14 cellular contexts compared by ENCODE assay signal in genomic region chr16:13331918-13332317, GRCh38.
"Had no signal": no experiment of that assay in that cellular context is flagged by ENCODE, and none has a peak within 500 bp of the region (broad histone marks: within the 10 kb centered on the region; RNA-seq: fewer than 3 reads in every experiment).

No MANE protein-coding gene starts in this region.

- H3K27ac ChIP-seq: colonic mucosa, lower lobe of right lung, right atrium auricular region, thyroid gland, VCaP had no signal

- H3K27me3 ChIP-seq: colonic mucosa, right atrium auricular region, thyroid gland had no signal

- H3K4me1 Mint-ChIP-seq: naive thymus-derived CD8-positive, alpha-beta T cell; stimulated activated effector memory CD8-positive, alpha-beta T cell treated with anti-CD3 and anti-CD28 coated beads, Interleukin-12 subunit alpha, Interleukin-12 subunit beta, amount 100 ng/mL, for 72 hours had no signal

- H3K9me3 ChIP-seq: colonic mucosa, lower lobe of right lung, right atrium auricular region, thyroid gland had no signal

- H3K4me1 ChIP-seq: colonic mucosa, lower lobe of right lung, right atrium auricular region, thyroid gland had no signal

- H3K27ac Mint-ChIP-seq: activated naive CD4-positive, alpha-beta T cell treated with anti-CD3 and anti-CD28 coated beads for 36 hours; naive thymus-derived CD8-positive, alpha-beta T cell; stimulated activated effector memory CD8-positive, alpha-beta T cell treated with anti-CD3 and anti-CD28 coated beads, Interleukin-12 subunit alpha, Interleukin-12 subunit beta, amount 100 ng/mL, for 72 hours had no signal

- H3K4me3 Mint-ChIP-seq: activated naive CD4-positive, alpha-beta T cell treated with anti-CD3 and anti-CD28 coated beads for 36 hours; naive thymus-derived CD8-positive, alpha-beta T cell; stimulated activated effector memory CD8-positive, alpha-beta T cell treated with anti-CD3 and anti-CD28 coated beads, Interleukin-12 subunit alpha, Interleukin-12 subunit beta, amount 100 ng/mL, for 72 hours had no signal

- H3K4me3 ChIP-seq: colonic mucosa, lower lobe of right lung, right atrium auricular region, thyroid gland had no signal

- DNase-seq: activated CD4-positive, alpha-beta T cell treated with anti-CD3 and anti-CD28 coated beads for 4 hours; activated naive CD4-positive, alpha-beta T cell treated with anti-CD3 and anti-CD28 coated beads for 36 hours; colonic mucosa; hypothalamus; lower lobe of right lung; naive thymus-derived CD8-positive, alpha-beta T cell; posterior cingulate gyrus; T-helper 9 cell; thyroid gland had no signal

- H3K36me3 Mint-ChIP-seq: naive thymus-derived CD8-positive, alpha-beta T cell; stimulated activated effector memory CD8-positive, alpha-beta T cell treated with anti-CD3 and anti-CD28 coated beads, Interleukin-12 subunit alpha, Interleukin-12 subunit beta, amount 100 ng/mL, for 72 hours had no signal

- FAIRE-seq: astrocyte, urothelium cell line had no signal

- H3K36me3 ChIP-seq: colonic mucosa, lower lobe of right lung, right atrium auricular region, thyroid gland had no signal
